Comparison of ENCODE assay signal across 1 cellular context in genomic region chr9:23590601-23591000, GRCh38.
TF ChIP-seq lines count a peak whose summit lies in the region.

No MANE protein-coding gene starts in this region.

TF ChIP-seq in H1, 55 proteins besides CTCF, POLR2A, EP300 and RAD21 (continued from another document):
- TF ChIP-seq SRF (IDR thresholded peaks at IDR 0.05; ENCODE audit: low read depth, low read length) (no peak), KDM5A (IDR thresholded peaks at IDR 0.05; ENCODE audit: low read length) (no peak), CHD7 (IDR thresholded peaks at IDR 0.05; ENCODE audit: insufficient replicate concordance, low read length) (no peak)
